8 cellular contexts compared by ENCODE assay signal in the genomic region with DNA sequence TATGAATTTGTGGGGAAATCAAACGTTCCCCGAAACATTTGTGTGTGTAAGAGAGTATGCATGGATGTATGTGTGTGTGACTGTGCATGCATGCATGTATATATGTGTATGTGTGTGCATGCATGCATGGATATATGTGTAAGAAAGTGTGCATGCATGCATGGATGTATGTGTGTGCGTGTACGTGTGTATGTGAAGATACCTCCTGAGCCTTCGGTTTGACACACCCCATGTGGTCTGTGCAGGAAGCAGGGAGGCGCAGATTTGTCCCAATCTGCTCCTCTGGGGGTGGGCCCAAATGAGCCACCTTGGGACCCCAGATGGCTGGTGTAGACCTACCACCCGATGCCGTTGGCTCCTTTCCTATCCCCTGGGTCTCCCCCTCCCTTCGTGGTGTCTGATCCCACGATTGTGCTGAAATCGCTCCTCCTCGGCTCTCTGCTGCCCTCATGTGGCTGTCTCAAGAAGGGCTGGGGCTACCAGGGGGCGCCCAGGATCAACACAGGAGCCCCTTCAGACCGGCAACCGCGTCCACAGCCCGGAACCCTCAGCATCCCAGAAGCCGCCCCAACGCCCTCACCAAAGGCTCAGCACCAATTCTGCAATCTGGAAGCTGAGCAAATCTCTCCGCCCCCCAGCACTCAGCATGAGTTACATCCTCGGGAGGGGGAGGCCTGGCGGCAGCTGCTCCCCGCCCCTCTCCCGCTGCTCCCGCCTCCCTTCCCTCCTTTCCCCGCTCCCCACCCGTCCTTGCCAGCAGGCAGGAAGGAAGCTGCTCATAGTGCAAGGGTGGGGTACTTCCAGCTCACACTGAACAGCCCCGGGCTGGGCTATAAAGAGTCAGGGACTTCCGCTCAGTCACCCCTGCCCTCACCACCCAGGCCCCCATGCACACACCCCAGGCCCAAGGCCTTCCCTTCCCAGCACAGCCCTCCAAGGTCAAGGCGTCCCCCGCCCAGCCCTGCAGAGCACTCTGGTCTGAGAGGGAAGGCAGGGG. TPM values are rescaled to one million over a fixed set of nuclear protein-coding genes. Genes with fewer than 3 reads are reported as not detected.
DNase-seq lines count a peak whose midpoint lies in the region; ATAC-seq and TF ChIP-seq lines count a peak whose summit lies in the region.

No MANE protein-coding gene starts in this region.

- peak; percentile 90 for TF ChIP-seq CTCF in glutamatergic neuron (IDR thresholded peaks at IDR 0.05; ENCODE audit: partially characterized antibody, unreplicated experiment)
- TF ChIP-seq CTCF in parathyroid adenoma (IDR thresholded peaks at IDR 0.05) = peak; percentile 94

- H3K4me1 ChIP-seq in CD4-positive, alpha-beta memory T cell (ENCODE audit: insufficient read depth, low read length) = peaks cover 35% of the 10 kb centered on the region
- peaks cover 5% of the 10 kb centered on the region for H3K4me1 ChIP-seq in parathyroid adenoma

- DNase-seq in CD4-positive, alpha-beta memory T cell = peak; percentile 53 to 72 (median 70)
- DNase-seq in RPMI8226 (peak; percentile 68), glutamatergic neuron (peak; percentile 92)
- peak; percentile 77 for DNase-seq in activated naive CD4-positive, alpha-beta T cell treated with anti-CD3 and anti-CD28 coated beads for 36 hours

- H3K9ac ChIP-seq in parathyroid adenoma = no peak overlapping the region

- CTCF ChIA-PET in CD4-positive, alpha-beta memory T cell (lab: Charles Lee; ENCODE audit: partially characterized antibody) = interaction anchor here (0.5 to 7.6 kb wide), 16 partner anchors 8 to 122 kb away, joined by 3 to 98 read pairs (median 5); a partner anchor contains a TSS
- CTCF ChIA-PET in activated naive CD4-positive, alpha-beta T cell treated with anti-CD3 and anti-CD28 coated beads for 36 hours (lab: Charles Lee) = interaction anchor here (0.5 to 5.1 kb wide), 18 partner anchors 11 to 271 kb away, joined by 3 to 21 read pairs (median 4); no protein-coding TSS in a partner anchor

- H3K4me3 ChIP-seq in CD4-positive, alpha-beta memory T cell (ENCODE audit: low read length in 2 of 2) = peak overlapping the region in 1 of 2 donors; percentile 47
- no peak overlapping the region for H3K4me3 ChIP-seq in parathyroid adenoma (ENCODE audit: low read depth, low read length)

- intact Hi-C loops in CD4-positive, alpha-beta memory T cell (cut with micrococcal nuclease) = loop anchor here (1.0 to 5.0 kb wide), 3 partner anchors 30 to 701 kb away; no protein-coding TSS in a partner anchor
- intact Hi-C loops in activated naive CD4-positive, alpha-beta T cell treated with anti-CD3 and anti-CD28 coated beads for 36 hours (cut with micrococcal nuclease) = loop anchor here (1.0 to 5.0 kb wide), 3 partner anchors 112 to 210 kb away; no protein-coding TSS in a partner anchor

- H3K4me1 Mint-ChIP-seq in CD4-positive, alpha-beta memory T cell = peaks cover 18 to 50% (median 31%) of the 10 kb centered on the region in 4 donors
- peaks cover 25% of the 10 kb centered on the region for H3K4me1 Mint-ChIP-seq in activated naive CD4-positive, alpha-beta T cell treated with anti-CD3 and anti-CD28 coated beads for 36 hours (ENCODE audit: low read depth)
- peaks cover 13% of the 10 kb centered on the region for H3K4me1 Mint-ChIP-seq in glutamatergic neuron (ENCODE audit: low read depth, unreplicated experiment)

- no peak overlapping the region for H3K27ac ChIP-seq in CD4-positive, alpha-beta memory T cell (ENCODE audit: low read depth, low read length)
- H3K27ac ChIP-seq in parathyroid adenoma = peak overlapping the region; percentile 67

- ATAC-seq in HG03175 (IDR thresholded peaks at IDR 0.05; ENCODE audit: unreplicated experiment) = no peak
- no peak for ATAC-seq in HG03469 (IDR thresholded peaks at IDR 0.05; ENCODE audit: unreplicated experiment)

- no peaks in the 10 kb centered on the region for H3K79me2 ChIP-seq in parathyroid adenoma

- H2AFZ ChIP-seq in parathyroid adenoma = no peak overlapping the region

- no peak for TF ChIP-seq EP300 in Ishikawa (IDR thresholded peaks at IDR 0.05; ENCODE audit: borderline replicate concordance)

- H3K27me3 Mint-ChIP-seq in CD4-positive, alpha-beta memory T cell = no peaks in the 10 kb centered on the region
- H3K27me3 Mint-ChIP-seq in activated naive CD4-positive, alpha-beta T cell treated with anti-CD3 and anti-CD28 coated beads for 36 hours (ENCODE audit: low read depth) = no peaks in the 10 kb centered on the region
- H3K27me3 Mint-ChIP-seq in glutamatergic neuron (ENCODE audit: unreplicated experiment) = peaks cover 16% of the 10 kb centered on the region

- peaks cover 0 to 26% (median 21%) of the 10 kb centered on the region in 8 donors for H3K9me3 Mint-ChIP-seq in CD4-positive, alpha-beta memory T cell
- peaks cover 22% of the 10 kb centered on the region for H3K9me3 Mint-ChIP-seq in activated naive CD4-positive, alpha-beta T cell treated with anti-CD3 and anti-CD28 coated beads for 36 hours
- peaks cover 22% of the 10 kb centered on the region for H3K9me3 Mint-ChIP-seq in glutamatergic neuron (ENCODE audit: unreplicated experiment)

- no peaks in the 10 kb centered on the region for H3K36me3 ChIP-seq in CD4-positive, alpha-beta memory T cell (ENCODE audit: insufficient read depth, low read length)
- no peaks in the 10 kb centered on the region for H3K36me3 ChIP-seq in parathyroid adenoma (ENCODE audit: control insufficient read depth, insufficient read depth, low read length)

- H3K36me3 Mint-ChIP-seq in CD4-positive, alpha-beta memory T cell = peaks cover 0 to 8% of the 10 kb centered on the region in 2 donors
- no peaks in the 10 kb centered on the region for H3K36me3 Mint-ChIP-seq in activated naive CD4-positive, alpha-beta T cell treated with anti-CD3 and anti-CD28 coated beads for 36 hours (ENCODE audit: low read depth)
- H3K36me3 Mint-ChIP-seq in glutamatergic neuron (ENCODE audit: unreplicated experiment) = peaks cover 20% of the 10 kb centered on the region

- H3K9me3 ChIP-seq in CD4-positive, alpha-beta memory T cell (ENCODE audit: control insufficient read depth in 1 of 2, low read length in 2 of 2) = peaks cover 3 to 15% of the 10 kb centered on the region in 2 donors
- no peaks in the 10 kb centered on the region for H3K9me3 ChIP-seq in parathyroid adenoma (ENCODE audit: control insufficient read depth, low read length)

- peak overlapping the region; percentile 23 to 95 (median 83) for H3K27ac Mint-ChIP-seq in CD4-positive, alpha-beta memory T cell
- no peak overlapping the region for H3K27ac Mint-ChIP-seq in activated naive CD4-positive, alpha-beta T cell treated with anti-CD3 and anti-CD28 coated beads for 36 hours
- H3K27ac Mint-ChIP-seq in glutamatergic neuron (ENCODE audit: unreplicated experiment) = peak overlapping the region; percentile 77

- no peaks in the 10 kb centered on the region for H3K27me3 ChIP-seq in CD4-positive, alpha-beta memory T cell (ENCODE audit: insufficient read depth, low read length)
- H3K27me3 ChIP-seq in parathyroid adenoma (ENCODE audit: control insufficient read depth, insufficient read depth, low read length) = no peaks in the 10 kb centered on the region

- H3K4me3 Mint-ChIP-seq in CD4-positive, alpha-beta memory T cell = peak overlapping the region; percentile 55 to 85 (median 75)
- no peak overlapping the region for H3K4me3 Mint-ChIP-seq in activated naive CD4-positive, alpha-beta T cell treated with anti-CD3 and anti-CD28 coated beads for 36 hours
- peak overlapping the region; percentile 64 for H3K4me3 Mint-ChIP-seq in glutamatergic neuron (ENCODE audit: unreplicated experiment)

- H3K4me2 ChIP-seq in parathyroid adenoma (ENCODE audit: low read length) = no peak overlapping the region

- POLR2A ChIA-PET in CD4-positive, alpha-beta memory T cell (lab: Charles Lee; ENCODE audit: partially characterized antibody) = interaction anchor here (0.7 to 1.7 kb wide), 9 partner anchors 13 to 40 kb away, joined by 3 to 7 read pairs (median 4); a partner anchor contains a TSS

- TF ChIP-seq RAD21 in Ishikawa (IDR thresholded peaks at IDR 0.05; ENCODE audit: low read depth) = peak; percentile 88

TF ChIP-seq in Ishikawa, 13 proteins besides CTCF, POLR2A, EP300 and RAD21 (continues in another document):
- 0 out of 2 replicates have a peak, but pooled peaks have one; percentile 59 for TF ChIP-seq ZBTB7A (IDR thresholded peaks at IDR 0.05; ENCODE audit: low read depth)

RNA-seq across cellular contexts. Expression of a gene that starts 2.3 kb away (rescaled TPM):
- 1 to 10 TPM; 4.0 to 4.6 TPM for total RNA-seq in CD4-positive, alpha-beta memory T cell
- 10 to 100 TPM in 1 of 2 donors, 1 to 10 TPM in 1; 6.6 to 14.9 TPM for polyA plus RNA-seq in CD4-positive, alpha-beta memory T cell
- total RNA-seq in activated naive CD4-positive, alpha-beta T cell treated with anti-CD3 and anti-CD28 coated beads for 36 hours = 1 to 10 TPM; 7.1 to 9.2 TPM
- 0.86 TPM for total RNA-seq in glutamatergic neuron (ENCODE audit: unreplicated experiment)

RNA-seq across cellular contexts. Expression of a gene that starts 10.4 kb away (rescaled TPM):
- total RNA-seq in CD4-positive, alpha-beta memory T cell = 1 to 10 TPM; 2.3 to 2.6 TPM
- polyA plus RNA-seq in CD4-positive, alpha-beta memory T cell = 1 to 10 TPM; 1.8 to 2.4 TPM
- total RNA-seq in activated naive CD4-positive, alpha-beta T cell treated with anti-CD3 and anti-CD28 coated beads for 36 hours = under 1 TPM; 0.17 to 0.19 TPM
- 73.7 TPM for total RNA-seq in glutamatergic neuron (ENCODE audit: unreplicated experiment)

RNA-seq across cellular contexts. Expression of a gene that starts 35.8 kb away (rescaled TPM):
- 10 to 100 TPM; 29.3 to 29.9 TPM for total RNA-seq in CD4-positive, alpha-beta memory T cell
- polyA plus RNA-seq in CD4-positive, alpha-beta memory T cell = 10 to 100 TPM; 16.9 to 36.6 TPM
- total RNA-seq in activated naive CD4-positive, alpha-beta T cell treated with anti-CD3 and anti-CD28 coated beads for 36 hours = 1 to 10 TPM; 2.8 to 4.0 TPM
- 9.4 TPM for total RNA-seq in glutamatergic neuron (ENCODE audit: unreplicated experiment)

RNA-seq across cellular contexts. Expression of a gene that starts 39.7 kb away (rescaled TPM):
- total RNA-seq in CD4-positive, alpha-beta memory T cell = 10 to 100 TPM; 71.2 to 75.8 TPM
- 10 to 100 TPM; 17.8 to 22.8 TPM for polyA plus RNA-seq in CD4-positive, alpha-beta memory T cell
- 10 to 100 TPM; 41.3 to 47.8 TPM for total RNA-seq in activated naive CD4-positive, alpha-beta T cell treated with anti-CD3 and anti-CD28 coated beads for 36 hours
- total RNA-seq in glutamatergic neuron (ENCODE audit: unreplicated experiment) = 57.1 TPM

RNA-seq across cellular contexts. Expression of a gene that starts 59.8 kb away (rescaled TPM):
- 10 to 100 TPM; 10.6 to 11.6 TPM for total RNA-seq in CD4-positive, alpha-beta memory T cell
- not detected for polyA plus RNA-seq in CD4-positive, alpha-beta memory T cell
- total RNA-seq in activated naive CD4-positive, alpha-beta T cell treated with anti-CD3 and anti-CD28 coated beads for 36 hours = 1 to 10 TPM; 6.8 to 7.9 TPM
- 10.8 TPM for total RNA-seq in glutamatergic neuron (ENCODE audit: unreplicated experiment)

Comparison
In these comparisons a context has a peak if more than half of its experiments do, and no peak if none do; other contexts are left out.
1. RNA of a gene that starts 10.4 kb away (total RNA-seq): 73.7 TPM in glutamatergic neuron (single experiment); 2.3 to 2.6 TPM in CD4-positive, alpha-beta memory T cell and 0.17 to 0.19 TPM in activated naive CD4-positive, alpha-beta T cell treated with anti-CD3 and anti-CD28 coated beads for 36 hours; every median in the first group is over 10 times any median in the second.
2. Peak in every context shown above with its lines, with median percentiles within 50 percentile points of each other: DNase-seq.